30 cellular contexts compared by ENCODE assay signal in genomic region chr5:17394086-17394485, GRCh38.
"Had no signal": no experiment of that assay in that cellular context is flagged by ENCODE, and none has a peak within 500 bp of the region (broad histone marks: within the 10 kb centered on the region; RNA-seq: fewer than 3 reads in every experiment).

No MANE protein-coding gene starts in this region.

- H3K27ac ChIP-seq: neutrophil, pancreas, psoas muscle, right lobe of liver, sigmoid colon, skin epidermis, stomach, thoracic aorta, thyroid gland, tibial nerve, upper lobe of right lung had no signal

- H3K36me3 Mint-ChIP-seq: naive thymus-derived CD8-positive, alpha-beta T cell; stimulated activated effector memory CD8-positive, alpha-beta T cell treated with anti-CD3 and anti-CD28 coated beads, Interleukin-12 subunit alpha, Interleukin-12 subunit beta, amount 100 ng/mL, for 72 hours had no signal

- H3K27me3 ChIP-seq: neutrophil, pancreas, right lobe of liver, sigmoid colon, thyroid gland, tibial nerve, upper lobe of right lung, uterus had no signal

- H3K36me3 ChIP-seq: neutrophil, pancreas, right lobe of liver, sigmoid colon, stomach, thoracic aorta, thyroid gland, tibial nerve, upper lobe of right lung, uterus had no signal

- H3K9me3 ChIP-seq: neutrophil, pancreas, psoas muscle, right lobe of liver, sigmoid colon, stomach, thoracic aorta, thyroid gland, tibial nerve, upper lobe of right lung, uterus had no signal

- H3K27ac Mint-ChIP-seq: naive B cell; naive thymus-derived CD8-positive, alpha-beta T cell; natural killer cell treated with Interleukin-12 subunit alpha and Interleukin-12 subunit beta and Interleukin-15 and Interleukin-18, amount 100 ng/mL, for 72 hours; progenitor cell of endocrine pancreas; stimulated activated effector memory CD8-positive, alpha-beta T cell treated with anti-CD3 and anti-CD28 coated beads, Interleukin-12 subunit alpha, Interleukin-12 subunit beta, amount 100 ng/mL, for 72 hours; stimulated activated naive B cell treated with anti-CD40 and anti-IgM and Interleukin-4, amounts not matched to agents 10 μg/mL and 1 μg/mL and 100 μg/mL, for 72 hours; stimulated activated naive CD8-positive, alpha-beta T cell treated with anti-CD3 and anti-CD28 coated beads, Interleukin-15, Interleukin-2, amounts not matched to agents 100 ng/mL and 50 ng/mL, for 24 hours; type B pancreatic cell had no signal

- H3K4me1 Mint-ChIP-seq: nephron progenitor cell; neural crest cell; stimulated activated effector memory CD8-positive, alpha-beta T cell treated with anti-CD3 and anti-CD28 coated beads, Interleukin-12 subunit alpha, Interleukin-12 subunit beta, amount 100 ng/mL, for 72 hours had no signal

- H3K4me3 Mint-ChIP-seq: naive thymus-derived CD8-positive, alpha-beta T cell; natural killer cell treated with Interleukin-12 subunit alpha and Interleukin-12 subunit beta and Interleukin-15 and Interleukin-18, amount 100 ng/mL, for 72 hours; nephron progenitor cell; neural crest cell; stimulated activated effector memory CD8-positive, alpha-beta T cell treated with anti-CD3 and anti-CD28 coated beads, Interleukin-12 subunit alpha, Interleukin-12 subunit beta, amount 100 ng/mL, for 72 hours; stimulated activated naive B cell treated with anti-CD40 and anti-IgM and Interleukin-4, amounts not matched to agents 10 μg/mL and 1 μg/mL and 100 μg/mL, for 72 hours; stimulated activated naive CD8-positive, alpha-beta T cell treated with anti-CD3 and anti-CD28 coated beads, Interleukin-15, Interleukin-2, amounts not matched to agents 100 ng/mL and 50 ng/mL, for 24 hours; type B pancreatic cell had no signal

- H3K4me3 ChIP-seq: pancreas, psoas muscle, right lobe of liver, sigmoid colon, skin epidermis, stomach, thoracic aorta, thyroid gland, tibial nerve, upper lobe of right lung, uterus had no signal

- FAIRE-seq: pancreas had no signal

- H3K27me3 Mint-ChIP-seq: naive B cell; natural killer cell treated with Interleukin-12 subunit alpha and Interleukin-12 subunit beta and Interleukin-15 and Interleukin-18, amount 100 ng/mL, for 72 hours; stimulated activated naive B cell treated with anti-CD40 and anti-IgM and Interleukin-4, amounts not matched to agents 10 μg/mL and 1 μg/mL and 100 μg/mL, for 72 hours; stimulated activated naive CD8-positive, alpha-beta T cell treated with anti-CD3 and anti-CD28 coated beads, Interleukin-15, Interleukin-2, amounts not matched to agents 100 ng/mL and 50 ng/mL, for 24 hours; type B pancreatic cell had no signal

- DNase-seq: naive B cell; naive thymus-derived CD8-positive, alpha-beta T cell; nephron progenitor cell; nucleus accumbens; pancreas; posterior cingulate gyrus; psoas muscle; right cardiac atrium; right lobe of liver; sigmoid colon; stimulated activated CD4-positive, alpha-beta T cell treated with anti-CD3 and anti-CD28 coated beads, Interleukin-15, amount 100 ng/mL, for 24 hours; stimulated activated CD4-positive, alpha-beta T cell treated with anti-CD3 and anti-CD28 coated beads, Interleukin-2, amount 100 ng/mL, for 24 hours; stimulated activated CD4-positive, alpha-beta T cell treated with anti-CD3 and anti-CD28 coated beads, Interleukin-2, amount 100 ng/mL, for 48 hours; stimulated activated CD4-positive, alpha-beta T cell treated with anti-CD3 and anti-CD28 coated beads, Interleukin-4, amount 100 ng/mL, for 24 hours; stimulated activated naive B cell treated with anti-CD40 and anti-IgM and Interleukin-4, amounts not matched to agents 10 μg/mL and 1 μg/mL and 100 μg/mL, for 72 hours; stimulated activated naive CD4-positive, alpha-beta T cell treated with Interleukin-2 at 50 U/mL for 16 hours; stomach; thyroid gland; upper lobe of right lung; uterus had no signal

- H3K4me1 ChIP-seq: pancreas, psoas muscle, right lobe of liver, sigmoid colon, stomach, thyroid gland, tibial nerve, upper lobe of right lung, uterus had no signal
